19 cellular contexts compared by ENCODE assay signal in genomic region chr13:43042410-43042921, GRCh38. TPM values are rescaled to one million over a fixed set of nuclear protein-coding genes. Genes with fewer than 3 reads are reported as not detected.
DNase-seq lines count a peak whose midpoint lies in the region; ATAC-seq and TF ChIP-seq lines count a peak whose summit lies in the region.
"Had no signal": no experiment of that assay in that cellular context is flagged by ENCODE, and none has a peak within 500 bp of the region (broad histone marks: within the 10 kb centered on the region; RNA-seq: fewer than 3 reads in every experiment).

No MANE protein-coding gene starts in this region.

- H3K4me3 ChIP-seq in breast epithelium = no peak overlapping the region
- no peak overlapping the region for H3K4me3 ChIP-seq in IMR-90 (ENCODE audit: insufficient read depth, low read depth, low read length)
- H3K4me3 ChIP-seq: right lobe of liver had no signal

- DNase-seq in MCF 10A (ENCODE audit: unreplicated experiment) (no peak), breast epithelium (ENCODE audit: low spot score in 2 of 2) (no peak), IMR-90 (no peak), NCI-H2171 (lab: John Stamatoyannopoulos, UW) (no peak)
- DNase-seq in activated T-helper 2 cell treated with anti-CD3 and anti-CD28 coated beads, Interferon-gamma antibody, Interleukin-2, Interleukin-4, amounts not matched to agents 10 μg/mL and 5 μg/mL and 100 μg/mL, durations not matched to agents 14 hours and 24 hours and 36 hours (ENCODE audit: low spot score) = no peak
- DNase-seq: activated CD8-positive, alpha-beta memory T cell treated with anti-CD3 and anti-CD28 coated beads, Interleukin-2, amount 50 U/mL, for 48 hours; COR-L47; NCI-H2107; NCI-H524; nucleus accumbens; right lobe of liver; SHP77 treated with DMSO at 0.1 percent for 48 hours had no signal

- H2BK120ac ChIP-seq in IMR-90 (ENCODE audit: low read depth, low read length) = no peak overlapping the region

- peak overlapping the region; percentile 45; the same call in 1 of the 2 replicates for H3K23ac ChIP-seq in IMR-90 (ENCODE audit: low read depth, low read length)

- no peak overlapping the region for H4K8ac ChIP-seq in IMR-90 (ENCODE audit: low read depth in 2 of 2, low read length in 2 of 2)

- no peak overlapping the region for H2BK15ac ChIP-seq in IMR-90 (ENCODE audit: low read depth, low read length)

- TF ChIP-seq CTCF in MCF 10A (IDR thresholded peaks at IDR 0.05; ENCODE audit: unreplicated experiment) = no peak
- TF ChIP-seq CTCF in breast epithelium (IDR thresholded peaks at IDR 0.05) = no peak
- TF ChIP-seq CTCF in IMR-90 (conservative IDR thresholded peaks at IDR 0.05; ENCODE audit: low read depth, low read length) = no peak

- H3K9me1 ChIP-seq in IMR-90 (ENCODE audit: insufficient read depth, low read length) = peaks cover 4% of the 10 kb centered on the region; the same call in 1 of the 2 replicates

- H3K27ac ChIP-seq in breast epithelium (no peak overlapping the region), IMR-90 (ENCODE audit: insufficient read depth, low read length) (no peak overlapping the region)
- H3K27ac ChIP-seq: epithelial cell of prostate, KMS-11, right lobe of liver had no signal

- peak overlapping the region; percentile 96 for H3K27ac Mint-ChIP-seq in MCF 10A (ENCODE audit: low read depth, unreplicated experiment)
- peak overlapping the region; percentile 75 for H3K27ac Mint-ChIP-seq in activated T-helper 2 cell treated with anti-CD3 and anti-CD28 coated beads, Interferon-gamma antibody, Interleukin-2, Interleukin-4, amounts not matched to agents 10 μg/mL and 5 μg/mL and 100 μg/mL, durations not matched to agents 14 hours and 24 hours and 36 hours
- peak overlapping the region; percentile 98 for H3K27ac Mint-ChIP-seq in stimulated activated memory B cell treated with anti-CD40 and anti-IgM and Interleukin-4, amounts not matched to agents 10 μg/mL and 1 μg/mL and 100 μg/mL, for 72 hours
- H3K27ac Mint-ChIP-seq: WTC11 had no signal

- dilution Hi-C loops in IMR-90 (cut with HindIII; ENCODE audit: low sequenced_read_pairs, unreplicated experiment) = no loop called here

- H3K36me3 Mint-ChIP-seq in MCF 10A (ENCODE audit: insufficient read depth, unreplicated experiment) = peaks cover 23% of the 10 kb centered on the region
- peaks cover 57% of the 10 kb centered on the region for H3K36me3 Mint-ChIP-seq in activated T-helper 2 cell treated with anti-CD3 and anti-CD28 coated beads, Interferon-gamma antibody, Interleukin-2, Interleukin-4, amounts not matched to agents 10 μg/mL and 5 μg/mL and 100 μg/mL, durations not matched to agents 14 hours and 24 hours and 36 hours (ENCODE audit: low read depth)
- H3K36me3 Mint-ChIP-seq in stimulated activated memory B cell treated with anti-CD40 and anti-IgM and Interleukin-4, amounts not matched to agents 10 μg/mL and 1 μg/mL and 100 μg/mL, for 72 hours = peaks cover 22% of the 10 kb centered on the region

- H2AFZ ChIP-seq in IMR-90 (replicated peaks; ENCODE audit: low read length, poor library complexity) = no peak overlapping the region

- in situ Hi-C loops in IMR-90 (cut with MboI; ENCODE audit: low sequenced_read_pairs) = no loop called here

- no peaks in the 10 kb centered on the region for H3K27me3 Mint-ChIP-seq in MCF 10A (ENCODE audit: insufficient read depth, unreplicated experiment)
- no peaks in the 10 kb centered on the region for H3K27me3 Mint-ChIP-seq in activated T-helper 2 cell treated with anti-CD3 and anti-CD28 coated beads, Interferon-gamma antibody, Interleukin-2, Interleukin-4, amounts not matched to agents 10 μg/mL and 5 μg/mL and 100 μg/mL, durations not matched to agents 14 hours and 24 hours and 36 hours (ENCODE audit: low read depth)
- no peaks in the 10 kb centered on the region for H3K27me3 Mint-ChIP-seq in stimulated activated memory B cell treated with anti-CD40 and anti-IgM and Interleukin-4, amounts not matched to agents 10 μg/mL and 1 μg/mL and 100 μg/mL, for 72 hours
- H3K27me3 Mint-ChIP-seq: dendritic cell treated with granulocyte-macrophage colony-stimulating factor and Interleukin-4, amounts not matched to agents 40 ng/mL and 50 ng/mL, for 4 days had no signal

- H4K20me1 ChIP-seq in IMR-90 (ENCODE audit: insufficient read depth, low read length) = peaks cover 5% of the 10 kb centered on the region; the same call in 1 of the 2 replicates

- ATAC-seq in IMR-90 (ENCODE audit: low read depth) = no peak
- ATAC-seq in stimulated activated memory B cell treated with anti-CD40 and anti-IgM and Interleukin-4, amounts not matched to agents 10 μg/mL and 1 μg/mL and 100 μg/mL, for 72 hours = no peak
- no peak for ATAC-seq in HG02870 (IDR thresholded peaks at IDR 0.05; ENCODE audit: unreplicated experiment)
- ATAC-seq in HG03442 (IDR thresholded peaks at IDR 0.05; ENCODE audit: unreplicated experiment) = no peak
- ATAC-seq: WTC11 had no signal

- no peak overlapping the region for H3K4ac ChIP-seq in IMR-90 (ENCODE audit: low read depth, low read length)

- no peak for TF ChIP-seq POLR2A in breast epithelium (IDR thresholded peaks at IDR 0.05)
- no peak for TF ChIP-seq POLR2A in IMR-90 (IDR thresholded peaks at IDR 0.05; ENCODE audit: low read depth, low read length)

- peaks cover 71% of the 10 kb centered on the region for H3K4me1 Mint-ChIP-seq in MCF 10A (ENCODE audit: insufficient read depth, unreplicated experiment)
- peaks cover 48% of the 10 kb centered on the region for H3K4me1 Mint-ChIP-seq in activated T-helper 2 cell treated with anti-CD3 and anti-CD28 coated beads, Interferon-gamma antibody, Interleukin-2, Interleukin-4, amounts not matched to agents 10 μg/mL and 5 μg/mL and 100 μg/mL, durations not matched to agents 14 hours and 24 hours and 36 hours (ENCODE audit: low read depth)
- H3K4me1 Mint-ChIP-seq in stimulated activated memory B cell treated with anti-CD40 and anti-IgM and Interleukin-4, amounts not matched to agents 10 μg/mL and 1 μg/mL and 100 μg/mL, for 72 hours = peaks cover 83% of the 10 kb centered on the region

- H2AK5ac ChIP-seq in IMR-90 (ENCODE audit: low read depth, low read length) = no peak overlapping the region

- H3K4me1 ChIP-seq in breast epithelium (no peaks in the 10 kb centered on the region), IMR-90 (ENCODE audit: control insufficient read depth, insufficient read depth, low read length) (peaks cover 4% of the 10 kb centered on the region; the same call in 1 of the 2 replicates)

- no peak overlapping the region for H2AK9ac ChIP-seq in IMR-90 (replicated peaks; ENCODE audit: low read depth, low read length, poor library complexity)

- H3K4me2 ChIP-seq in IMR-90 (ENCODE audit: low read depth, low read length) = no peak overlapping the region
- H3K4me2 ChIP-seq: KMS-11 had no signal

- H4K91ac ChIP-seq in IMR-90 (ENCODE audit: insufficient read depth, low read depth, low read length) = no peak overlapping the region

- H3K9me3 ChIP-seq in breast epithelium = no peaks in the 10 kb centered on the region
- H3K9me3 ChIP-seq in IMR-90 (ENCODE audit: control insufficient read depth, insufficient read depth, low read length) = no peaks in the 10 kb centered on the region
- H3K9me3 ChIP-seq: right lobe of liver had no signal

- H2BK5ac ChIP-seq in IMR-90 (ENCODE audit: low read depth, low read length, poor library complexity, severe bottlenecking) = no peak overlapping the region

- no peak overlapping the region for H3K56ac ChIP-seq in IMR-90 (ENCODE audit: extremely low read depth, insufficient read depth, low read length)

- no peak overlapping the region for H3K9ac ChIP-seq in IMR-90 (ENCODE audit: low read depth, low read length)
- H3K9ac ChIP-seq: KMS-11 had no signal

- POLR2A ChIA-PET in MCF 10A (lab: Yijun Ruan, JAX) = interaction anchor here (0.6 to 1.6 kb wide), 4 partner anchors 13 to 39 kb away, joined by 3 to 4 read pairs (median 3); no protein-coding TSS in a partner anchor
- POLR2A ChIA-PET in IMR-90 (lab: Charles Lee; ENCODE audit: unreplicated experiment) = no interaction called here

- no peak overlapping the region for H4K5ac ChIP-seq in IMR-90 (ENCODE audit: low read depth, low read length)

- H3K27me3 ChIP-seq in breast epithelium = no peaks in the 10 kb centered on the region
- H3K27me3 ChIP-seq in IMR-90 (ENCODE audit: control insufficient read depth, insufficient read depth, low read length) = no peaks in the 10 kb centered on the region
- H3K27me3 ChIP-seq: right lobe of liver had no signal

- peaks cover 36 to 52% of the 10 kb centered on the region in 2 experiments for H3K79me1 ChIP-seq in IMR-90 (ENCODE audit: low read depth in 1 of 2, low read length in 2 of 2)

- peaks cover 6% of the 10 kb centered on the region for H3K9me3 Mint-ChIP-seq in MCF 10A (ENCODE audit: unreplicated experiment)
- H3K9me3 Mint-ChIP-seq in activated T-helper 2 cell treated with anti-CD3 and anti-CD28 coated beads, Interferon-gamma antibody, Interleukin-2, Interleukin-4, amounts not matched to agents 10 μg/mL and 5 μg/mL and 100 μg/mL, durations not matched to agents 14 hours and 24 hours and 36 hours = no peaks in the 10 kb centered on the region
- peaks cover 3% of the 10 kb centered on the region for H3K9me3 Mint-ChIP-seq in stimulated activated memory B cell treated with anti-CD40 and anti-IgM and Interleukin-4, amounts not matched to agents 10 μg/mL and 1 μg/mL and 100 μg/mL, for 72 hours
- H3K9me3 Mint-ChIP-seq: dendritic cell treated with granulocyte-macrophage colony-stimulating factor and Interleukin-4, amounts not matched to agents 40 ng/mL and 50 ng/mL, for 4 days; WTC11 had no signal

- BruUV-seq in MCF 10A (replicated peaks; lab: Mats Ljungman, UMichigan) (no TSS peak), IMR-90 (replicated peaks; lab: Mats Ljungman, UMichigan) (no TSS peak)

- intact Hi-C loops in MCF 10A (cut with micrococcal nuclease) (no loop called here), breast epithelium (cut with DNase I; ENCODE audit: low total_unique reads) (no loop called here), IMR-90 (cut with micrococcal nuclease) (no loop called here)
- intact Hi-C loops in activated T-helper 2 cell treated with anti-CD3 and anti-CD28 coated beads, Interferon-gamma antibody, Interleukin-2, Interleukin-4, amounts not matched to agents 10 μg/mL and 5 μg/mL and 100 μg/mL, durations not matched to agents 14 hours and 24 hours and 36 hours (cut with micrococcal nuclease) = loop anchor here (1.0 to 10.0 kb wide), 4 partner anchors 15 to 768 kb away; partner anchors contain the start of gene AKAP11

- H3K36me3 ChIP-seq in breast epithelium (no peaks in the 10 kb centered on the region), IMR-90 (ENCODE audit: control insufficient read depth, insufficient read depth, low read length) (peaks cover 4% of the 10 kb centered on the region; the same call in 1 of the 2 replicates)
- H3K36me3 ChIP-seq: right lobe of liver had no signal

- H3K14ac ChIP-seq in IMR-90 (replicated peaks; ENCODE audit: low read depth, low read length) = 0 out of 2 replicates have a peak overlapping the region, but pooled peaks have one; percentile 58

- H3K18ac ChIP-seq in IMR-90 (ENCODE audit: low read depth, low read length) = no peak overlapping the region

- no peak overlapping the region for H2BK20ac ChIP-seq in IMR-90 (ENCODE audit: low read depth, low read length)

- CTCF ChIA-PET in MCF 10A (lab: Yijun Ruan, JAX) = interaction anchor here (0.6 to 2.4 kb wide), 3 partner anchors 11 to 205 kb away, joined by 3 to 5 read pairs (median 3); no protein-coding TSS in a partner anchor
- CTCF ChIA-PET in IMR-90 (lab: Yijun Ruan, JAX) = no interaction called here

- no peak for TF ChIP-seq RAD21 in IMR-90 (IDR thresholded peaks at IDR 0.05; ENCODE audit: low read length)

- no peak overlapping the region for H3K4me3 Mint-ChIP-seq in MCF 10A (ENCODE audit: unreplicated experiment)
- no peak overlapping the region for H3K4me3 Mint-ChIP-seq in activated T-helper 2 cell treated with anti-CD3 and anti-CD28 coated beads, Interferon-gamma antibody, Interleukin-2, Interleukin-4, amounts not matched to agents 10 μg/mL and 5 μg/mL and 100 μg/mL, durations not matched to agents 14 hours and 24 hours and 36 hours (ENCODE audit: low read depth)
- H3K4me3 Mint-ChIP-seq in stimulated activated memory B cell treated with anti-CD40 and anti-IgM and Interleukin-4, amounts not matched to agents 10 μg/mL and 1 μg/mL and 100 μg/mL, for 72 hours = no peak overlapping the region
- H3K4me3 Mint-ChIP-seq: dendritic cell treated with granulocyte-macrophage colony-stimulating factor and Interleukin-4, amounts not matched to agents 40 ng/mL and 50 ng/mL, for 4 days; WTC11 had no signal

RNA-seq across cellular contexts. Expression of gene DNAJC15, which starts 19.1 kb away (rescaled TPM):
- total RNA-seq in MCF 10A (2022) (32.4 and 34.0 TPM in 2 replicates), breast epithelium (10 to 100 TPM in 2 of 3 donors, 1 to 10 TPM in 1; 9.2 to 14.4 (median 12.9) TPM), IMR-90 (2012; rRNA removed) (7.0 and 12.5 TPM in 2 replicates)
- 22.0 and 28.9 TPM in 2 replicates for polyA plus RNA-seq in IMR-90 (2012; rRNA removed)
- 4.2 and 6.8 TPM in 2 replicates for polyA plus RNA-seq in IMR-90 (2012; cell fraction: cytosol; rRNA removed)
- 3.5 and 6.9 TPM in 2 replicates for polyA plus RNA-seq in IMR-90 (2012; cell fraction: nucleus; rRNA removed; ENCODE audit: low replicate concordance)
- 18.0 and 18.8 TPM in 2 replicates for total RNA-seq in activated T-helper 2 cell treated with anti-CD3 and anti-CD28 coated beads, Interferon-gamma antibody, Interleukin-2, Interleukin-4, amounts not matched to agents 10 μg/mL and 5 μg/mL and 100 μg/mL, durations not matched to agents 14 hours and 24 hours and 36 hours

RNA-seq across cellular contexts. Expression of gene EPSTI1, which starts 50.4 kb away (rescaled TPM):
- total RNA-seq in MCF 10A (2022) = not detected in 2 replicates
- 1 to 10 TPM; 5.0 to 6.6 (median 5.1) TPM for total RNA-seq in breast epithelium
- 0.90 and 1.1 TPM in 2 replicates for total RNA-seq in IMR-90 (2012; rRNA removed)
- 1.0 and 1.6 TPM in 2 replicates for polyA plus RNA-seq in IMR-90 (2012; rRNA removed)
- 0.41 and 0.70 TPM in 2 replicates for polyA plus RNA-seq in IMR-90 (2012; cell fraction: cytosol; rRNA removed)
- 0.45 and 3.4 TPM in 2 replicates for polyA plus RNA-seq in IMR-90 (2012; cell fraction: nucleus; rRNA removed; ENCODE audit: low replicate concordance)
- total RNA-seq in activated T-helper 2 cell treated with anti-CD3 and anti-CD28 coated beads, Interferon-gamma antibody, Interleukin-2, Interleukin-4, amounts not matched to agents 10 μg/mL and 5 μg/mL and 100 μg/mL, durations not matched to agents 14 hours and 24 hours and 36 hours = 10.3 and 11.9 TPM in 2 replicates
